ENCODE assay signal across 24 cellular contexts in genomic region chr20:7193681-7194080, GRCh38.
"Had no signal": no experiment of that assay in that cellular context is flagged by ENCODE, and none has a peak within 500 bp of the region (broad histone marks: within the 10 kb centered on the region; RNA-seq: fewer than 3 reads in every experiment).

No MANE protein-coding gene starts in this region.

- H3K4me3 ChIP-seq: coronary artery, heart left ventricle, neural progenitor cell, pancreas, smooth muscle cell, suprapubic skin, thyroid gland, uterus had no signal

- H3K27me3 ChIP-seq: heart left ventricle, neural progenitor cell, pancreas, suprapubic skin, thyroid gland, uterus had no signal

- H3K4me2 ChIP-seq: neural progenitor cell, smooth muscle cell had no signal

- H3K4me1 ChIP-seq: heart left ventricle, neural progenitor cell, pancreas, suprapubic skin, thyroid gland, uterus had no signal

- H3K36me3 ChIP-seq: heart left ventricle, neural progenitor cell, pancreas, suprapubic skin, thyroid gland, uterus had no signal

- ATAC-seq: esophagus mucosa; heart left ventricle; natural killer cell treated with Interleukin-12 subunit alpha and Interleukin-12 subunit beta and Interleukin-15 and Interleukin-18, amount 100 ng/mL, for 72 hours; pancreas; right cardiac atrium; stimulated activated effector memory CD8-positive, alpha-beta T cell treated with anti-CD3 and anti-CD28 coated beads, Interleukin-12 subunit alpha, Interleukin-12 subunit beta, amount 100 ng/mL, for 72 hours; stimulated activated naive CD8-positive, alpha-beta T cell treated with anti-CD3 and anti-CD28 coated beads, Interleukin-15, Interleukin-2, amounts not matched to agents 100 U/mL and 50 U/mL, for 24 hours had no signal

- FAIRE-seq: islet of Langerhans, pancreas had no signal

- H2AFZ ChIP-seq: neural progenitor cell had no signal

- H3K27ac ChIP-seq: coronary artery, heart left ventricle, neural progenitor cell, pancreas, suprapubic skin, thyroid gland, uterus had no signal

- H3K9ac ChIP-seq: neural progenitor cell had no signal

- DNase-seq: cerebellar nuclear complex; effector CD4-positive, alpha-beta T cell; endodermal cell; foreskin melanocyte; heart left ventricle; hippocampal formation; kidney glomerular epithelial cell; midbrain; nucleus accumbens; pancreas; right cardiac atrium; stimulated activated CD4-positive, alpha-beta T cell treated with anti-CD3 and anti-CD28 coated beads, Interleukin-4, amount 100 ng/mL, for 1 hour; stimulated activated CD8-positive, alpha-beta memory T cell treated with anti-CD3 and anti-CD28 coated beads, Interleukin-4, amount 100 ng/mL, for 48 hours; stimulated activated naive CD8-positive, alpha-beta T cell treated with anti-CD3 and anti-CD28 coated beads, Interleukin-15, Interleukin-2, amounts not matched to agents 100 U/mL and 50 U/mL, for 24 hours; thyroid gland; uterus had no signal

- H3K9me3 ChIP-seq: heart left ventricle, pancreas, suprapubic skin, thyroid gland, uterus had no signal
